10 cellular contexts compared by ENCODE assay signal in genomic region chr17:50532452-50533024, GRCh38. TPM values are rescaled to one million over a fixed set of nuclear protein-coding genes. Genes with fewer than 3 reads are reported as not detected.
DNase-seq lines count a peak whose midpoint lies in the region; ATAC-seq and TF ChIP-seq lines count a peak whose summit lies in the region.
"Had no signal": no experiment of that assay in that cellular context is flagged by ENCODE, and none has a peak within 500 bp of the region (broad histone marks: within the 10 kb centered on the region; RNA-seq: fewer than 3 reads in every experiment).

EPN3 (plus strand) TSS chr17:50532735; CDS start chr17:50536557, 3,822 bp downstream.

- H3K27ac ChIP-seq in GM23338 (ENCODE audit: low read depth) (no peak within 1 kb of the TSS), RWPE1 (peak within 1 kb of the TSS; percentile 93), left ventricle myocardium inferior (replicated peaks) (peak within 1 kb of the TSS; percentile 90), psoas muscle (no peak within 1 kb of the TSS)

- H3K9me3 ChIP-seq in left ventricle myocardium inferior (replicated peaks) (no peaks in the 10 kb centered on the region), psoas muscle (no peaks in the 10 kb centered on the region)

- peaks cover 32% of the 10 kb centered on the region for H3K27me3 Mint-ChIP-seq in GM23338 (ENCODE audit: insufficient read depth, low read depth, poor library complexity)

- TF ChIP-seq CTCF in GM23338 (conservative IDR thresholded peaks at IDR 0.05; ENCODE audit: low read depth in 2 of 2) (no peak), RWPE1 (conservative IDR thresholded peaks at IDR 0.05; ENCODE audit: low read depth) (no peak), left ventricle myocardium inferior (IDR thresholded peaks at IDR 0.05; ENCODE audit: borderline replicate concordance) (no peak), psoas muscle (IDR thresholded peaks at IDR 0.05) (no peak)

- CTCF ChIA-PET in RWPE1 (lab: Yijun Ruan, JAX) = interaction anchor here (0.6 to 2.0 kb wide), 6 partner anchors 9 to 54 kb away, joined by 3 to 15 read pairs (median 4); partner anchors contain the start of genes CACNA1G and RSAD1

- H4K20me1 ChIP-seq in GM23338 (replicated peaks; ENCODE audit: insufficient read depth) = no peaks in the 10 kb centered on the region

- POLR2A ChIA-PET in RWPE1 (lab: Yijun Ruan, JAX; ENCODE audit: low non-redundant PET) = interaction anchor here (1.1 kb wide), 1 partner anchor 31 kb away, joined by 3 read pairs; no protein-coding TSS in a partner anchor

- WGBS in psoas muscle, 3 donors = 3 to 8% (median 4%) methylated on average over 19 to 21 of the region's 21 CpGs

- 0 out of 2 replicates have a peak within 1 kb of the TSS, but pooled peaks have one; percentile 15 for H3K27ac Mint-ChIP-seq in GM23338

- H3K9me3 Mint-ChIP-seq in GM23338 = no peaks in the 10 kb centered on the region; the same call in 2 of the 3 replicates

- H3K4me2 ChIP-seq in GM23338 = peak within 1 kb of the TSS; percentile 96

- H3F3A ChIP-seq in GM23338 (replicated peaks; ENCODE audit: low read depth) = 0 out of 2 replicates have a peak, but pooled peaks cover 4% of the 10 kb centered on the region

- H2AFZ ChIP-seq in GM23338 = peak within 1 kb of the TSS; percentile 98

- peak within 1 kb of the TSS; percentile 86 for H3K4me3 ChIP-seq in GM23338
- H3K4me3 ChIP-seq in left ventricle myocardium inferior = peak within 1 kb of the TSS; percentile 71
- H3K4me3 ChIP-seq in psoas muscle = no peak within 1 kb of the TSS

- intact Hi-C loops in left ventricle myocardium inferior (cut with micrococcal nuclease) (no loop called here), psoas muscle (cut with DNase I) (no loop called here)

- DNase-seq in GM23338 (ENCODE audit: low spot score) (peak; percentile 78), RWPE1 (ENCODE audit: low spot score) (peak; percentile 83), left ventricle myocardium inferior (no peak), psoas muscle (no peak), amniotic stem cell (lab: John Stamatoyannopoulos, UW) (no peak), EL (no peak), AG08395 (ENCODE audit: low spot score) (no peak)
- DNase-seq: head of caudate nucleus; stimulated activated CD4-positive, alpha-beta T cell treated with anti-CD3 and anti-CD28 coated beads, Interleukin-2, amount 100 ng/mL, for 48 hours had no signal

- H3K4me1 ChIP-seq in GM23338 (ENCODE audit: insufficient read depth) (peaks cover 12% of the 10 kb centered on the region), left ventricle myocardium inferior (peaks cover 35% of the 10 kb centered on the region), psoas muscle (peaks cover 14% of the 10 kb centered on the region)

- H3K4me3 Mint-ChIP-seq in GM23338 = peak within 1 kb of the TSS; percentile 82

- no peaks in the 10 kb centered on the region for H3K79me2 ChIP-seq in GM23338 (replicated peaks; ENCODE audit: insufficient read depth)

- H3K4me1 Mint-ChIP-seq in GM23338 = peaks cover 27% of the 10 kb centered on the region

- peaks cover 3% of the 10 kb centered on the region; the same call in 1 of the 2 replicates for H3K9me2 ChIP-seq in GM23338 (ENCODE audit: insufficient read depth)

- ATAC-seq in GM23338 (peak; percentile 77), psoas muscle (peak; percentile 34 to 53 (median 38)), GM21576 (IDR thresholded peaks at IDR 0.05; ENCODE audit: unreplicated experiment) (no peak)

- H3K36me3 ChIP-seq in GM23338 (ENCODE audit: insufficient read depth) (no peaks in the 10 kb centered on the region), left ventricle myocardium inferior (peaks cover 11% of the 10 kb centered on the region), psoas muscle (ENCODE audit: insufficient read depth in 1 of 2, low read depth in 1 of 2) (no peaks in the 10 kb centered on the region)

- H3K27me3 ChIP-seq in GM23338 (ENCODE audit: insufficient read depth) = peaks cover 28% of the 10 kb centered on the region
- H3K27me3 ChIP-seq in left ventricle myocardium inferior (ENCODE audit: low read depth) = peaks cover 53% of the 10 kb centered on the region
- peaks cover 0 to 30% (median 2%) of the 10 kb centered on the region in 3 donors for H3K27me3 ChIP-seq in psoas muscle (ENCODE audit: insufficient read depth in 3 of 3, low read length in 2 of 3)

- peaks cover 5% of the 10 kb centered on the region; the same call in 1 of the 3 replicates for H3K36me3 Mint-ChIP-seq in GM23338 (ENCODE audit: low read depth)

TF ChIP-seq in GM23338, 12 proteins besides CTCF, POLR2A, EP300 and RAD21:
- TF ChIP-seq POLR2AphosphoS5 (IDR thresholded peaks at IDR 0.05; ENCODE audit: low read depth) (peak; percentile 22; the same call in 1 of the 2 replicates), JUNB (IDR thresholded peaks at IDR 0.05; ENCODE audit: unreplicated experiment) (no peak)
TF ChIP-seq in GM23338: peak in this region for 1.

RNA-seq across cellular contexts. Expression of gene EPN3, which starts in this region (rescaled TPM):
- 7.7 and 13.7 TPM in 2 replicates for total RNA-seq in GM23338 (2014; rRNA removed; shearing (Covaris generic))
- polyA plus RNA-seq in GM23338 (2016; fragmentation: Nextera tagmentation; extraction: Ambion mirVana) (2.2 and 2.3 TPM in 2 replicates), psoas muscle (under 1 TPM in 1 of 3 donors, not detected in 2; 0.03 TPM)
- total RNA-seq in left ventricle myocardium inferior (19.9 TPM), psoas muscle (under 1 TPM in 2 of 4 donors, not detected in 2; 0.12 to 0.15 TPM)

Comparison
In these comparisons a context has a peak if more than half of its experiments do, and no peak if none do; other contexts are left out.
1. Peak in ATAC-seq in psoas muscle; RNA of the gene not detected or under 1 TPM.
2. DNase-seq: peak in GM23338 (single experiment) and RWPE1 (single experiment); none in left ventricle myocardium inferior (single experiment), psoas muscle (0 of 2), amniotic stem cell (single experiment), EL (single experiment) and AG08395 (single experiment).
3. H3K27ac ChIP-seq: peak in RWPE1 (single experiment) and left ventricle myocardium inferior (single experiment); none in GM23338 (single experiment) and psoas muscle (single experiment).